13 cellular contexts compared by ENCODE assay signal in genomic region chr1:21337010-21337437, GRCh38. TPM values are rescaled to one million over a fixed set of nuclear protein-coding genes. Genes with fewer than 3 reads are reported as not detected.
DNase-seq lines count a peak whose midpoint lies in the region; ATAC-seq, FAIRE-seq and TF ChIP-seq lines count a peak whose summit lies in the region.
"Had no signal": no experiment of that assay in that cellular context is flagged by ENCODE, and none has a peak within 500 bp of the region (broad histone marks: within the 10 kb centered on the region; RNA-seq: fewer than 3 reads in every experiment).

No MANE protein-coding gene starts in this region.

- H3K27ac ChIP-seq in kidney (ENCODE audit: low read depth in 2 of 2, low read length in 2 of 2), result peak overlapping the region; percentile 86
- H3K27ac ChIP-seq in temporal lobe (ENCODE audit: low read depth, low read length), result peak overlapping the region; percentile 33

- no peak for TF ChIP-seq POLR2A in GM18505 (IDR thresholded peaks at IDR 0.05; ENCODE audit: borderline replicate concordance, extremely low read depth, insufficient read depth, insufficient read length)

- peak overlapping the region; percentile 15 for H3K27ac Mint-ChIP-seq in T-helper 1 cell treated with Interleukin-12 subunit alpha and Interleukin-12 subunit beta and Interleukin-4 antibody, amounts not matched to agents 30 μg/mL and 1 μg/mL, for 36 hours
- peak overlapping the region; percentile 45 for H3K27ac Mint-ChIP-seq in T-helper 17 cell

- no peaks in the 10 kb centered on the region for H3K36me3 ChIP-seq in kidney (ENCODE audit: control insufficient read depth in 1 of 2, insufficient read depth in 2 of 2, low read length in 2 of 2)

- DNase-seq in T-helper 1 cell (no peak), T-helper 17 cell (no peak), kidney (no peak), HTR-8/SVneo (ENCODE audit: insufficient read length, low spot score) (no peak)
- DNase-seq: ACHN; effector memory CD4-positive, alpha-beta T cell; NCI-H82 had no signal

- H3K27me3 Mint-ChIP-seq in T-helper 1 cell treated with Interleukin-12 subunit alpha and Interleukin-12 subunit beta and Interleukin-4 antibody, amounts not matched to agents 30 μg/mL and 1 μg/mL, for 36 hours (ENCODE audit: low read depth), result no peaks in the 10 kb centered on the region
- no peaks in the 10 kb centered on the region for H3K27me3 Mint-ChIP-seq in T-helper 17 cell

- no peak overlapping the region for H3K4me3 Mint-ChIP-seq in T-helper 1 cell treated with Interleukin-12 subunit alpha and Interleukin-12 subunit beta and Interleukin-4 antibody, amounts not matched to agents 30 μg/mL and 1 μg/mL, for 36 hours
- no peak overlapping the region for H3K4me3 Mint-ChIP-seq in T-helper 17 cell
- H3K4me3 Mint-ChIP-seq: neural crest cell had no signal

- no peak for FAIRE-seq in kidney (lab: Jason Lieb, UNC)
- FAIRE-seq in HTR-8/SVneo (lab: Jason Lieb, UNC), result no peak

- no peak for ATAC-seq in T-helper 17 cell
- ATAC-seq in GM18505 (IDR thresholded peaks at IDR 0.05; ENCODE audit: unreplicated experiment), result no peak
- ATAC-seq in HG02571 (IDR thresholded peaks at IDR 0.05; ENCODE audit: unreplicated experiment), result no peak

- H3K4me3 ChIP-seq in kidney (ENCODE audit: low read length in 2 of 2), result peak overlapping the region in 1 of 2 donors; percentile 5

- intact Hi-C loops in kidney (cut with DNase I), result no loop called here

- peak overlapping the region in 1 of 2 donors; percentile 62 for H3K9ac ChIP-seq in kidney (ENCODE audit: low read length in 2 of 2)

- no peaks in the 10 kb centered on the region for H3K9me3 Mint-ChIP-seq in T-helper 1 cell treated with Interleukin-12 subunit alpha and Interleukin-12 subunit beta and Interleukin-4 antibody, amounts not matched to agents 30 μg/mL and 1 μg/mL, for 36 hours
- H3K9me3 Mint-ChIP-seq: activated T-helper 2 cell treated with anti-CD3 and anti-CD28 coated beads, Interferon-gamma antibody, Interleukin-2, Interleukin-4, amounts not matched to agents 10 μg/mL and 5 μg/mL and 100 μg/mL, durations not matched to agents 14 hours and 24 hours and 36 hours; neural crest cell had no signal

- no peak for TF ChIP-seq CTCF in kidney (IDR thresholded peaks at IDR 0.05; ENCODE audit: borderline replicate concordance, extremely low read depth, insufficient read depth)

- H3K9me3 ChIP-seq in T-helper 17 cell (ENCODE audit: control insufficient read depth, low read length, poor library complexity, severe bottlenecking) (no peaks in the 10 kb centered on the region), kidney (ENCODE audit: control insufficient read depth in 1 of 2, low read length in 2 of 2) (no peaks in the 10 kb centered on the region)

- H3K36me3 Mint-ChIP-seq in T-helper 1 cell treated with Interleukin-12 subunit alpha and Interleukin-12 subunit beta and Interleukin-4 antibody, amounts not matched to agents 30 μg/mL and 1 μg/mL, for 36 hours (ENCODE audit: low read depth), result peaks cover 15% of the 10 kb centered on the region
- no peaks in the 10 kb centered on the region for H3K36me3 Mint-ChIP-seq in T-helper 17 cell (ENCODE audit: low read depth)

- H3K4me1 Mint-ChIP-seq in T-helper 1 cell treated with Interleukin-12 subunit alpha and Interleukin-12 subunit beta and Interleukin-4 antibody, amounts not matched to agents 30 μg/mL and 1 μg/mL, for 36 hours (ENCODE audit: low read depth), result peaks cover 71% of the 10 kb centered on the region
- H3K4me1 Mint-ChIP-seq in T-helper 17 cell, result peaks cover 55% of the 10 kb centered on the region

- peaks cover 67 to 71% of the 10 kb centered on the region in 2 donors for H3K4me1 ChIP-seq in kidney (ENCODE audit: control insufficient read depth in 1 of 2, insufficient read depth in 1 of 2, low read depth in 1 of 2, low read length in 2 of 2)

RNA-seq across cellular contexts. Expression of gene ECE1, which starts 46.8 kb away (rescaled TPM):
- total RNA-seq in T-helper 17 cell, result 100 to 1,000 TPM; 116 to 117 TPM
- total RNA-seq in kidney, result 128 TPM
- polyA plus RNA-seq in kidney (ENCODE audit: insufficient read depth, low read depth, low replicate concordance), result 30.8 TPM
- total RNA-seq in temporal lobe, result 9.8 TPM

Comparison
In these comparisons a context has a peak if more than half of its experiments do, and no peak if none do; other contexts are left out.
1. RNA of gene ECE1, which starts 46.8 kb away (total RNA-seq): 128 TPM in kidney (single experiment) and 116 to 117 TPM in T-helper 17 cell; 9.8 TPM in temporal lobe (single experiment); every median in the first group is over 10 times any median in the second.